Comparison of ENCODE assay signal across 8 cellular contexts in genomic region chr9:114385412-114386181, GRCh38. TPM values are rescaled to one million over a fixed set of nuclear protein-coding genes. Genes with fewer than 3 reads are reported as not detected.
DNase-seq lines count a peak whose midpoint lies in the region; ATAC-seq and TF ChIP-seq lines count a peak whose summit lies in the region.

No MANE protein-coding gene starts in this region.

- no peaks in the 10 kb centered on the region for H3K27me3 Mint-ChIP-seq in activated naive CD8-positive, alpha-beta T cell

- no peaks in the 10 kb centered on the region for H3K27me3 ChIP-seq in right atrium auricular region
- H3K27me3 ChIP-seq in skeletal muscle tissue (ENCODE audit: control insufficient read depth in 3 of 3, insufficient read depth in 3 of 3, low read length in 3 of 3): peaks cover 0 to 14% (median 0%) of the 10 kb centered on the region in 3 donors

- H3K9me3 ChIP-seq in right atrium auricular region (no peaks in the 10 kb centered on the region), skeletal muscle tissue (ENCODE audit: control insufficient read depth in 3 of 3, low read length in 3 of 3) (no peaks in the 10 kb centered on the region)

- peaks cover 2% of the 10 kb centered on the region for H3K36me3 Mint-ChIP-seq in activated naive CD8-positive, alpha-beta T cell

- H3K36me3 ChIP-seq in right atrium auricular region: no peaks in the 10 kb centered on the region
- H3K36me3 ChIP-seq in skeletal muscle tissue (ENCODE audit: control insufficient read depth in 3 of 3, insufficient read depth in 3 of 3, low read length in 3 of 3): peaks cover 0 to 3% (median 0%) of the 10 kb centered on the region in 3 donors

- ATAC-seq in GM18909 (IDR thresholded peaks at IDR 0.05; ENCODE audit: poor library complexity, unreplicated experiment): peak; percentile 82
- ATAC-seq in HG03159 (IDR thresholded peaks at IDR 0.05; ENCODE audit: unreplicated experiment): peak; percentile 89

- peak overlapping the region in 1 of 2 donors; percentile 62 for H3K4me3 ChIP-seq in right atrium auricular region
- H3K4me3 ChIP-seq in skeletal muscle tissue (ENCODE audit: low read length in 3 of 3): peak overlapping the region; percentile 31 to 76 (median 75)

- no peaks in the 10 kb centered on the region for H3K9me3 Mint-ChIP-seq in activated naive CD8-positive, alpha-beta T cell (ENCODE audit: low read depth)

- H3K27ac Mint-ChIP-seq in activated naive CD8-positive, alpha-beta T cell: peak overlapping the region; percentile 100

- TF ChIP-seq CTCF in right atrium auricular region (IDR thresholded peaks at IDR 0.05): no peak

- H3K4me1 Mint-ChIP-seq in activated naive CD8-positive, alpha-beta T cell (ENCODE audit: low read depth): peaks cover 72% of the 10 kb centered on the region

- peak overlapping the region; percentile 98 for H3K4me3 Mint-ChIP-seq in activated naive CD8-positive, alpha-beta T cell

- H3K9ac ChIP-seq in skeletal muscle tissue (ENCODE audit: low read depth in 1 of 3, low read length in 3 of 3): peak overlapping the region in 2 of 3 donors; percentile 3 to 77

- DNase-seq in SKM-1 (lab: John Stamatoyannopoulos, UW; ENCODE audit: unreplicated experiment) (peak; percentile 59), right atrium auricular region (ENCODE audit: low spot score) (peak; percentile 83), NCI-H2081 (lab: John Stamatoyannopoulos, UW) (no peak), NCI-H345 (lab: John Stamatoyannopoulos, UW) (no peak)

- H3K4me1 ChIP-seq in right atrium auricular region: peaks cover 0 to 64% of the 10 kb centered on the region in 2 donors
- peaks cover 47 to 59% (median 56%) of the 10 kb centered on the region in 3 donors for H3K4me1 ChIP-seq in skeletal muscle tissue (ENCODE audit: control insufficient read depth in 3 of 3, insufficient read depth in 3 of 3, low read length in 3 of 3)

- H3K27ac ChIP-seq in right atrium auricular region: peak overlapping the region; percentile 84 to 86
- peak overlapping the region; percentile 76 for H3K27ac ChIP-seq in skeletal muscle tissue (ENCODE audit: low read depth, low read length)

RNA-seq across cellular contexts. Expression of gene AKNA, which starts 2.2 kb away (rescaled TPM):
- total RNA-seq in right atrium auricular region: 1 to 10 TPM; 3.1 to 7.8 TPM
- total RNA-seq in skeletal muscle tissue: 6.3 TPM

RNA-seq across cellular contexts. Expression of gene ORM2, which starts 55.9 kb away (rescaled TPM):
- total RNA-seq in right atrium auricular region (not detected), skeletal muscle tissue (not detected)

Comparison
In these comparisons a context has a peak if more than half of its experiments do, and no peak if none do; other contexts are left out.
1. DNase-seq: peak in SKM-1 (single experiment) and right atrium auricular region (single experiment); none in NCI-H2081 (0 of 2) and NCI-H345 (single experiment).